ENCODE assay signal across 8 cellular contexts in the genomic region with DNA sequence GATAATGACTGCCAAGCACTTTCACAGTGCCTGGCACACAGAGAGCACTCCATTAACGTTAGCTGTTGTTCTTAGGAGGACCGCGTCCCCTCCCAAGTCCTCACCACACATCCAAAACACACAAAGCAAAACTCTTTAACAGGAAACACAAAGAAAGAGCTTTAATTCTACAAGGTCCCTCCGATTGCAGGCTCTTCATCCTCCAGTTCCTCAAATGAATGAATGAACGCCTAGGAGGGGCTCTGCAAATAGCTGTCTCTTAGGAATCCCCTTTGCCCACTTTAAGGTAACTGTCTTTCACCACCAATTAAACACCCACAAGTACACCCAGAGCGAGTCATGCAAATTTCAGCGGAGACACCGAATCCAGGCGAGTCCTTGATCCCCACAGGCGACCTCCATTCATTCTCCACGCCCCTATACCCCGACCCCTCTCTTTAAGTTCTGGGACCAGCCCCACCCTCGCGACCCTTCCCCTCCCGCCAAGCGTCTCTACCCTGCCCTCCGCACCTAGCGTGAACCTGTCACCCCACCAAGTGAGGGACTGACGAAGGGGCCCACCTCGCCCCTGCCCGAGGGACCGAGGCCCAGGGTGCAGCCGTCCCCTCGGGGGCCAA. TPM values are rescaled to one million over a fixed set of nuclear protein-coding genes. Genes with fewer than 3 reads are reported as not detected.
DNase-seq lines count a peak whose midpoint lies in the region; ATAC-seq and TF ChIP-seq lines count a peak whose summit lies in the region.

No MANE protein-coding gene starts in this region.

- H3K36me3 ChIP-seq in ACC112 (ENCODE audit: insufficient read depth, low read length), result no peaks in the 10 kb centered on the region
- no peaks in the 10 kb centered on the region for H3K36me3 ChIP-seq in thoracic aorta

- peaks cover 26% of the 10 kb centered on the region for H3K4me1 ChIP-seq in ACC112 (ENCODE audit: control insufficient read depth, insufficient read depth, low read length, unreplicated experiment)
- peaks cover 12 to 22% of the 10 kb centered on the region in 2 donors for H3K4me1 ChIP-seq in thoracic aorta (ENCODE audit: control insufficient read depth in 1 of 2, low read depth in 2 of 2)

- H3K27me3 ChIP-seq in ACC112 (ENCODE audit: insufficient read depth, low read length) (no peaks in the 10 kb centered on the region), layer of hippocampus (ENCODE audit: control insufficient read depth, insufficient read depth, low read length) (no peaks in the 10 kb centered on the region), thoracic aorta (replicated peaks; ENCODE audit: insufficient read depth) (no peaks in the 10 kb centered on the region)

- TF ChIP-seq CTCF in astrocyte of the cerebellum (IDR thresholded peaks at IDR 0.05; ENCODE audit: low read depth, low read length, missing control alignments), result no peak
- no peak for TF ChIP-seq CTCF in thoracic aorta (IDR thresholded peaks at IDR 0.05)

- H3K27ac ChIP-seq in ACC112 (ENCODE audit: low read depth, low read length) (peak overlapping the region; percentile 97), layer of hippocampus (ENCODE audit: low read depth, low read length) (peak overlapping the region; percentile 99), thoracic aorta (peak overlapping the region; percentile 94 to 98)

- H2AFZ ChIP-seq in ACC112 (ENCODE audit: low read length, unreplicated experiment), result peak overlapping the region; percentile 84

- ATAC-seq in GM19023 (IDR thresholded peaks at IDR 0.05; ENCODE audit: unreplicated experiment) (peak; percentile 2), thoracic aorta (ENCODE audit: insufficient number of reproducible peaks, low FRiP score, low read depth) (no peak)

- peak; percentile 26 for DNase-seq in KBM-7
- DNase-seq in astrocyte of the cerebellum (ENCODE audit: low read depth), result no peak
- DNase-seq in thoracic aorta (ENCODE audit: low spot score), result no peak
- DNase-seq in SKM-1 (lab: John Stamatoyannopoulos, UW; ENCODE audit: unreplicated experiment), result no peak
- no peak for DNase-seq in NK-92 treated with Interleukin-12 subunit alpha and Interleukin-12 subunit beta, amount 100 ng/mL, for 24 hours (lab: John Stamatoyannopoulos, UW)

- peak overlapping the region; percentile 96 for H3K4me3 ChIP-seq in ACC112 (ENCODE audit: low read depth, low read length)
- peak overlapping the region; percentile 99 for H3K4me3 ChIP-seq in astrocyte of the cerebellum (ENCODE audit: low read depth, low read length)
- H3K4me3 ChIP-seq in thoracic aorta, result peak overlapping the region; percentile 97

- H3K79me2 ChIP-seq in ACC112 (ENCODE audit: control insufficient read depth, insufficient read depth, low read length, unreplicated experiment), result peaks cover 54% of the 10 kb centered on the region

- in situ Hi-C loops in KBM-7 (cut with MboI; ENCODE audit: low pct_unique_long_range_greater_than_20kb, low sequenced_read_pairs) (no loop called here), astrocyte of the cerebellum (cut with HindIII; ENCODE audit: low sequenced_read_pairs) (no loop called here)

- no peaks in the 10 kb centered on the region for H3K9me3 ChIP-seq in thoracic aorta

RNA-seq across cellular contexts. Expression of gene TSC1, which starts 0.6 kb away (rescaled TPM):
- 10 to 100 TPM; 36.1 to 65.4 TPM for total RNA-seq in thoracic aorta

RNA-seq across cellular contexts. Expression of gene GFI1B, which starts 34.7 kb away (rescaled TPM):
- total RNA-seq in thoracic aorta, result not detected
